Comparison of ENCODE assay signal across 18 cellular contexts in the genomic region with DNA sequence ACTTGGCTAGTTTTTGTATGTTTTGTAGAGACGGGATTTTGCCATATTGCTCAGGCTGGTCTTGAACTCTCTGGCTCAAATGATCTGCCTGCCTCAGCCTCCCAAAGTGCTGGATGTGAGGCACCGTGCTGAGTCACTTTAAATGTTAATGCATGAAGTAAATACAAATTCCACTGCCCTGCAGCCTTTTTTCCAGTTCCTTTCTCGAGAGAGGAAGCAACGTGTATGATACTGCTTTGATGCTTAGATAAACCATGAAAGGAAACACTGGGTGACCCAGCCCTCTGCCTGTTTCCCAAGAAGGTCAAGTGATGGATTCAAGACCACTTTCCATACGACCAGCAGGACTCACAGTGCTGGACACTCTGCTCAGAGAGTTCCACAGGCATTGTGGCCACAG. TPM values are rescaled to one million over a fixed set of nuclear protein-coding genes. Genes with fewer than 3 reads are reported as not detected.
A peak's percentile ranks its signal among the peaks of the same experiment; 100 is the strongest.
DNase-seq lines count a peak whose midpoint lies in the region; ATAC-seq lines count a peak whose summit lies in the region.
"Had no signal": no experiment of that assay in that cellular context is flagged by ENCODE, and none has a peak within 500 bp of the region (broad histone marks: within the 10 kb centered on the region; RNA-seq: fewer than 3 reads in every experiment).

No MANE protein-coding gene starts in this region.

- DNase-seq in EH (ENCODE audit: low read depth) (peak; percentile 83), M059J (ENCODE audit: low read depth) (peak; percentile 89), dermis blood vessel endothelial cell (peak; percentile 84), lung microvascular endothelial cell (ENCODE audit: low read depth in 2 of 2) (peak; percentile 77 to 78), SK-N-DZ (ENCODE audit: low spot score) (no peak), NCI-H526 (lab: John Stamatoyannopoulos, UW) (no peak)
- DNase-seq: ACHN; activated naive CD4-positive, alpha-beta T cell treated with anti-CD3 and anti-CD28 coated beads, Interleukin-2, amount 50 U/mL, for 16 hours; activated T-cell treated with anti-CD3 and anti-CD28 coated beads, Interleukin-2, amount 50 U/mL, for 48 hours; body of pancreas; HCEC 1CT; heart left ventricle; left ventricle myocardium inferior; MV-4-11; NCI-H1694 treated with DMSO at 0.1 percent for 48 hours had no signal

- ATAC-seq in HG03139 (IDR thresholded peaks at IDR 0.05; ENCODE audit: unreplicated experiment) (no peak), HG02870 (IDR thresholded peaks at IDR 0.05; ENCODE audit: unreplicated experiment) (no peak)
- ATAC-seq: activated CD4-positive, CD25-positive, alpha-beta regulatory T cell treated with anti-CD3 and anti-CD28 coated beads, Interleukin-2, amount 50 U/mL, for 24 hours; body of pancreas; heart left ventricle had no signal

RNA-seq across cellular contexts. Expression of a gene that starts 11.3 kb away (rescaled TPM):
- 206 and 260 TPM in 2 replicates for total RNA-seq in M059J (2014; rRNA removed; shearing (Covaris generic))
- total RNA-seq in dermis blood vessel endothelial cell, result 56.5 and 88.3 TPM in 2 replicates
- total RNA-seq in lung microvascular endothelial cell, result 49.6 and 61.7 TPM in 2 replicates
- polyA plus RNA-seq in SK-N-DZ (2014; cell fraction: cytosol; rRNA removed), result 151 and 153 TPM in 2 replicates
- polyA plus RNA-seq in SK-N-DZ (2014; cell fraction: nucleus; rRNA removed), result 78.2 and 108 TPM in 2 replicates

RNA-seq across cellular contexts. Expression of a gene that starts 25.8 kb away (rescaled TPM):
- 40.9 and 45.0 TPM in 2 replicates for total RNA-seq in M059J (2014; rRNA removed; shearing (Covaris generic))
- total RNA-seq in dermis blood vessel endothelial cell (27.5 and 34.2 TPM in 2 replicates), lung microvascular endothelial cell (14.6 and 20.0 TPM in 2 replicates)
- polyA plus RNA-seq in SK-N-DZ (2014; cell fraction: cytosol; rRNA removed), result 15.8 and 22.5 TPM in 2 replicates
- 14.4 and 14.8 TPM in 2 replicates for polyA plus RNA-seq in SK-N-DZ (2014; cell fraction: nucleus; rRNA removed)

RNA-seq across cellular contexts. Expression of a gene that starts 45.6 kb away (rescaled TPM):
- total RNA-seq in M059J (2014; rRNA removed; shearing (Covaris generic)), result 23.5 and 41.7 TPM in 2 replicates
- 6.1 and 9.5 TPM in 2 replicates for total RNA-seq in dermis blood vessel endothelial cell
- total RNA-seq in lung microvascular endothelial cell, result 4.8 and 8.3 TPM in 2 replicates
- 14.3 and 20.9 TPM in 2 replicates for polyA plus RNA-seq in SK-N-DZ (2014; cell fraction: cytosol; rRNA removed)
- 1.9 and 13.7 TPM in 2 replicates for polyA plus RNA-seq in SK-N-DZ (2014; cell fraction: nucleus; rRNA removed)

Comparison
In these comparisons a context has a peak if more than half of its experiments do, and no peak if none do; other contexts are left out.
1. DNase-seq: peak in EH (single experiment), M059J (single experiment), dermis blood vessel endothelial cell (single experiment) and lung microvascular endothelial cell (2 of 2); none in SK-N-DZ (single experiment) and NCI-H526 (0 of 2).